Comparison of ENCODE assay signal across 5 cellular contexts in genomic region chr12:129150721-129151120, GRCh38.
"Had no signal": no experiment of that assay in that cellular context is flagged by ENCODE, and none has a peak within 500 bp of the region (broad histone marks: within the 10 kb centered on the region; RNA-seq: fewer than 3 reads in every experiment).

No MANE protein-coding gene starts in this region.

- H3K27ac Mint-ChIP-seq: H9 had no signal

- DNase-seq: GM23248, GOT3, H9, HCEC 1CT, IMR-90 had no signal

- H3K4me3 Mint-ChIP-seq: H9 had no signal

- H3K27ac ChIP-seq: GM23248 had no signal

- H3K9me3 Mint-ChIP-seq: H9 had no signal

- H3K4me3 ChIP-seq: GM23248 had no signal
